8 cellular contexts compared by ENCODE assay signal in genomic region chr22:50531546-50532352, GRCh38. TPM values are rescaled to one million over a fixed set of nuclear protein-coding genes. Genes with fewer than 3 reads are reported as not detected.
DNase-seq lines count a peak whose midpoint lies in the region; ATAC-seq, FAIRE-seq and TF ChIP-seq lines count a peak whose summit lies in the region.

No MANE protein-coding gene starts in this region.

- SMC1A ChIA-PET in GM12878 (lab: Charles Lee; ENCODE audit: uncharacterized antibody, unreplicated experiment) = interaction anchor here (0.6 to 2.4 kb wide), 3 partner anchors 10 to 29 kb away, joined by 3 to 18 read pairs (median 5); partner anchors contain the start of gene NCAPH2

- TF ChIP-seq RAD21 in GM12878 (IDR thresholded peaks at IDR 0.05; ENCODE audit: insufficient read depth, low read depth, low read length) = no peak

- H3K4me3 Mint-ChIP-seq in CD8-positive, alpha-beta T cell = peak overlapping the region; percentile 87

- H3K27ac Mint-ChIP-seq in CD8-positive, alpha-beta T cell = peak overlapping the region; percentile 96

- no peak overlapping the region for H2AFZ ChIP-seq in GM12878 (ENCODE audit: control insufficient read depth, low read depth, low read length)

- in situ Hi-C loops in GM12878 (cut with MboI) = loop anchor here (10.0 kb wide), 1 partner anchor 567 kb away; the partner anchor contains the start of gene PIM3

- WGBS in GM12878 (ENCODE audit: insufficient coverage, insufficient replicate concordance, low lambda C conversion rate, missing lambda C conversion rate) = under 1% methylated on average over 59 of the region's 84 CpGs

- peak overlapping the region; percentile 64 for H3K4me3 ChIP-seq in CD8-positive, alpha-beta T cell (ENCODE audit: low read depth, low read length)
- peak overlapping the region; percentile 78 for H3K4me3 ChIP-seq in GM12878
- peak overlapping the region; percentile 28 for H3K4me3 ChIP-seq in iPS-11a (ENCODE audit: low read depth, low read length)
- peak overlapping the region; percentile 54 for H3K4me3 ChIP-seq in skeletal muscle cell (ENCODE audit: low read depth, low read length)

- POLR2A ChIA-PET in CD8-positive, alpha-beta T cell (lab: Charles Lee) = interaction anchor here (0.5 to 3.3 kb wide), 6 partner anchors 8 to 162 kb away, joined by 3 to 17 read pairs (median 3); partner anchors contain the start of genes LMF2 and NCAPH2
- POLR2A ChIA-PET in GM12878 (lab: Charles Lee) = interaction anchor here (1.6 to 4.2 kb wide), 5 partner anchors 9 to 226 kb away, joined by 3 to 61 read pairs (median 8); partner anchors contain the start of genes LMF2, NCAPH2 and SYCE3

- H3K4me1 Mint-ChIP-seq in CD8-positive, alpha-beta T cell (ENCODE audit: low read depth) = peaks cover 24% of the 10 kb centered on the region

- no peaks in the 10 kb centered on the region for H3K36me3 Mint-ChIP-seq in CD8-positive, alpha-beta T cell

- H3K4me1 ChIP-seq in CD8-positive, alpha-beta T cell (ENCODE audit: insufficient read depth, low read length) = peaks cover 27% of the 10 kb centered on the region
- peaks cover 44% of the 10 kb centered on the region for H3K4me1 ChIP-seq in GM12878 (ENCODE audit: control insufficient read depth, insufficient read depth, low read length)

- H3K27me3 ChIP-seq in CD8-positive, alpha-beta T cell (ENCODE audit: insufficient read depth, low read length) = no peaks in the 10 kb centered on the region
- H3K27me3 ChIP-seq in GM12878 (replicated peaks in 1 of 2; ENCODE audit: control insufficient read depth in 2 of 2, insufficient read depth in 2 of 2, low read length in 1 of 2) = no peaks in the 10 kb centered on the region

- H3K27ac ChIP-seq in CD8-positive, alpha-beta T cell (ENCODE audit: low read depth, low read length) = peak overlapping the region; percentile 81
- peak overlapping the region; percentile 100 for H3K27ac ChIP-seq in GM12878 (ENCODE audit: control insufficient read depth, insufficient read depth)

- H3K9me3 ChIP-seq in CD8-positive, alpha-beta T cell (ENCODE audit: low read length) = no peaks in the 10 kb centered on the region
- no peaks in the 10 kb centered on the region for H3K9me3 ChIP-seq in GM12878 (replicated peaks; ENCODE audit: control insufficient read depth, insufficient read depth, low read length)

- TF ChIP-seq CTCF in CD8-positive, alpha-beta T cell (IDR thresholded peaks at IDR 0.05) = no peak
- no peak for TF ChIP-seq CTCF in GM12878 (IDR thresholded peaks at IDR 0.05 in 2 of 3, conservative IDR thresholded peaks at IDR 0.05 in 1 of 3; ENCODE audit: control insufficient read depth in 2 of 3, extremely low read depth in 1 of 3, insufficient read depth in 1 of 3, low read depth in 3 of 3, low read length in 3 of 3)

- ATAC-seq in CD8-positive, alpha-beta T cell = peak; percentile 45
- peak; percentile 23 for ATAC-seq in HG02623 (IDR thresholded peaks at IDR 0.05; ENCODE audit: unreplicated experiment)
- peak; percentile 89 for ATAC-seq in SK-N-SH treated with all-trans-retinoic acid at 6 μM for 48 hours
- peak; percentile 48 for ATAC-seq in GM12878
- no peak for ATAC-seq in GM21360 (IDR thresholded peaks at IDR 0.05; ENCODE audit: unreplicated experiment)
- no peak for ATAC-seq in HG02610 (IDR thresholded peaks at IDR 0.05; ENCODE audit: unreplicated experiment)

- no peaks in the 10 kb centered on the region for H3K9me3 Mint-ChIP-seq in CD8-positive, alpha-beta T cell

- H3K4me2 ChIP-seq in GM12878 (ENCODE audit: control insufficient read depth, insufficient read depth) = peak overlapping the region; percentile 71

- TF ChIP-seq POLR2A in GM12878 (IDR thresholded peaks at IDR 0.05; ENCODE audit: low read depth, low read length) = no peak

- TF ChIP-seq EP300 in GM12878 (IDR thresholded peaks at IDR 0.05; ENCODE audit: borderline replicate concordance in 1 of 2, control insufficient read depth in 1 of 2, low read depth in 2 of 2, low read length in 2 of 2) = no peak

- no peak for FAIRE-seq in GM12878 (lab: Jason Lieb, UNC)

- peak in 6 of 7 experiments; percentile 46 to 72 (median 56) for DNase-seq in CD8-positive, alpha-beta T cell
- DNase-seq in GM12878 (ENCODE audit: low read depth, low spot score) = no peak
- DNase-seq in skeletal muscle cell (ENCODE audit: low read depth) = no peak

- CTCF ChIA-PET in CD8-positive, alpha-beta T cell (lab: Charles Lee) = interaction anchor here (0.9 kb wide), 1 partner anchor 31 kb away, joined by 3 read pairs; the partner anchor contains the start of gene SYCE3
- CTCF ChIA-PET in GM12878 (lab: Yijun Ruan, JAX) = no interaction called here

- BruUV-seq in GM12878 (replicated peaks; lab: Mats Ljungman, UMichigan) = TSS peak; percentile 29

- peak overlapping the region; percentile 100 for H3K9ac ChIP-seq in GM12878 (ENCODE audit: control insufficient read depth, insufficient read depth, low read length)

- peaks cover 8% of the 10 kb centered on the region for H3K27me3 Mint-ChIP-seq in CD8-positive, alpha-beta T cell (ENCODE audit: low read depth)

- peaks cover 57% of the 10 kb centered on the region for H3K79me2 ChIP-seq in GM12878 (ENCODE audit: control insufficient read depth, insufficient read depth, low read length)

- no peaks in the 10 kb centered on the region for H4K20me1 ChIP-seq in GM12878 (ENCODE audit: control insufficient read depth, insufficient read depth)

- no peaks in the 10 kb centered on the region for H3K36me3 ChIP-seq in CD8-positive, alpha-beta T cell (ENCODE audit: insufficient read depth, low read length)
- H3K36me3 ChIP-seq in GM12878 (ENCODE audit: control insufficient read depth in 2 of 2, insufficient read depth in 2 of 2, low read length in 1 of 2) = no peaks in the 10 kb centered on the region; a peak in 3 of 4 replicates

- intact Hi-C loops in CD8-positive, alpha-beta T cell (cut with DNase I, micrococcal nuclease) = loop anchor here (1.0 kb wide), 3 partner anchors 8 to 31 kb away; partner anchors contain the start of gene SYCE3 (in 1 of the 2)
- intact Hi-C loops in GM12878 (cut with micrococcal nuclease; ENCODE audit: unreplicated experiment) = no loop called here

- RAD21 ChIA-PET in GM12878 (lab: Charles Lee; ENCODE audit: unreplicated experiment) = interaction anchor here (0.5 to 1.8 kb wide), 5 partner anchors 9 to 89 kb away, joined by 3 to 4 read pairs (median 3); partner anchors contain the start of genes LMF2, NCAPH2 and SYCE3

RNA-seq across cellular contexts. Expression of gene TYMP, which starts 1.9 kb away (rescaled TPM):
- 1 to 10 TPM; 3.4 to 4.7 TPM for total RNA-seq in CD8-positive, alpha-beta T cell
- 57.1 and 63.5 TPM in 2 replicates for total RNA-seq in GM12878 (2013; cell fraction: nucleolus; rRNA removed)
- total RNA-seq in GM12878 (2014; rRNA removed) = 39.8 and 40.8 TPM in 2 replicates
- 8.9 and 9.8 TPM in 2 replicates for total RNA-seq in GM12878 (2014; rRNA removed; fragmentation: Illumina TruSeq; extraction: Trizol)
- total RNA-seq in GM12878 (2021) = 53.2 and 53.9 TPM in 2 replicates
- 9.5 TPM for polyA plus RNA-seq in GM12878 (2011; ENCODE audit: low read depth)
- polyA plus RNA-seq in GM12878 (2011; rRNA removed) = 8.8 and 21.0 TPM in 2 replicates
- 29.5 and 58.9 TPM in 2 replicates for polyA plus RNA-seq in GM12878 (2011; cell fraction: cytosol; rRNA removed)
- 283 and 296 TPM in 2 replicates for polyA plus RNA-seq in GM12878 (2011; cell fraction: nucleus; rRNA removed)
- polyA plus RNA-seq in GM12878 (2012) = 32.9 and 38.1 TPM in 2 replicates
- 3.0 and 5.6 TPM in 2 replicates for polyA plus RNA-seq in GM12878 (2014; fragmentation: Illumina TruSeq; extraction: Trizol)
- polyA plus RNA-seq in GM12878 (2014; fragmentation: Nextera tagmentation; extraction: Ambion mirVana) = under 1 TPM; 0.42 to 0.91 TPM
- 55.7 and 57.8 TPM in 2 replicates for polyA plus RNA-seq in GM12878 (2014; rRNA removed)
- 10 to 100 TPM; 28.3 to 37.7 TPM for polyA plus RNA-seq in GM12878 (2016; fragmentation: Nextera tagmentation; extraction: Ambion mirVana)
- polyA minus RNA-seq in GM12878 (2011; rRNA and poly(A)+ RNA removed) = 12.4 and 23.6 TPM in 2 replicates
- polyA minus RNA-seq in GM12878 (2011; cell fraction: cytosol; rRNA and poly(A)+ RNA removed) = 11.2 and 12.8 TPM in 2 replicates
- 22.4 and 35.5 TPM in 2 replicates for polyA minus RNA-seq in GM12878 (2011; cell fraction: nucleus; rRNA and poly(A)+ RNA removed)

RNA-seq across cellular contexts. Expression of gene SCO2, which starts 6.4 kb away (rescaled TPM):
- total RNA-seq in CD8-positive, alpha-beta T cell = 1 to 10 TPM; 1.5 to 4.2 TPM
- not detected in 2 replicates for total RNA-seq in GM12878 (2013; cell fraction: nucleolus; rRNA removed)
- total RNA-seq in GM12878 (2014; rRNA removed) (2.8 and 4.4 TPM in 2 replicates), GM12878 (2014; rRNA removed; fragmentation: Illumina TruSeq; extraction: Trizol) (0.32 and 0.36 TPM in 2 replicates), GM12878 (2021) (6.4 and 16.0 TPM in 2 replicates)
- polyA plus RNA-seq in GM12878 (2011; ENCODE audit: low read depth) = 5.6 TPM
- polyA plus RNA-seq in GM12878 (2011; rRNA removed) (2.0 and 2.2 TPM in 2 replicates), GM12878 (2014; fragmentation: Illumina TruSeq; extraction: Trizol) (0.18 TPM in 1 of 2 replicates, not detected in the other), GM12878 (2014; fragmentation: Nextera tagmentation; extraction: Ambion mirVana) (1 to 10 TPM in 1 of 2 experiments, not detected in 1; 1.0 TPM), GM12878 (2014; rRNA removed) (2.4 and 7.1 TPM in 2 replicates), GM12878 (2016; fragmentation: Nextera tagmentation; extraction: Ambion mirVana) (10 to 100 TPM; 14.0 to 16.0 TPM)
- 8.5 and 9.4 TPM in 2 replicates for polyA plus RNA-seq in GM12878 (2011; cell fraction: cytosol; rRNA removed)
- polyA plus RNA-seq in GM12878 (2011; cell fraction: nucleus; rRNA removed) = 10.9 and 11.6 TPM in 2 replicates
- polyA plus RNA-seq in GM12878 (2012) = 4.7 and 8.2 TPM in 2 replicates
- polyA minus RNA-seq in GM12878 (2011; rRNA and poly(A)+ RNA removed) = 2.0 TPM in 1 of 2 replicates, not detected in the other
- polyA minus RNA-seq in GM12878 (2011; cell fraction: cytosol; rRNA and poly(A)+ RNA removed) = 4.2 TPM in 1 of 2 replicates, not detected in the other
- not detected in 2 replicates for polyA minus RNA-seq in GM12878 (2011; cell fraction: nucleus; rRNA and poly(A)+ RNA removed)

RNA-seq across cellular contexts. Expression of gene KLHDC7B, which starts 13.9 kb away (rescaled TPM):
- total RNA-seq in CD8-positive, alpha-beta T cell = 1 to 10 TPM; 2.1 to 2.3 TPM
- total RNA-seq in GM12878 (2013; cell fraction: nucleolus; rRNA removed) = 2.3 and 2.6 TPM in 2 replicates
- total RNA-seq in GM12878 (2014; rRNA removed) = 1.3 and 1.5 TPM in 2 replicates
- 0.32 and 0.63 TPM in 2 replicates for total RNA-seq in GM12878 (2014; rRNA removed; fragmentation: Illumina TruSeq; extraction: Trizol)
- 1.1 and 1.7 TPM in 2 replicates for total RNA-seq in GM12878 (2021)
- 0.26 TPM for polyA plus RNA-seq in GM12878 (2011; ENCODE audit: low read depth)
- polyA plus RNA-seq in GM12878 (2011; rRNA removed) = not detected in 2 replicates
- polyA plus RNA-seq in GM12878 (2011; cell fraction: cytosol; rRNA removed) = 0.01 and 0.03 TPM in 2 replicates
- polyA plus RNA-seq in GM12878 (2011; cell fraction: nucleus; rRNA removed) = 0.03 and 0.04 TPM in 2 replicates
- 1.5 and 1.9 TPM in 2 replicates for polyA plus RNA-seq in GM12878 (2012)
- 0.59 and 0.65 TPM in 2 replicates for polyA plus RNA-seq in GM12878 (2014; fragmentation: Illumina TruSeq; extraction: Trizol)
- polyA plus RNA-seq in GM12878 (2014; fragmentation: Nextera tagmentation; extraction: Ambion mirVana) = under 1 TPM in 1 of 2 experiments, not detected in 1; 0.05 TPM
- polyA plus RNA-seq in GM12878 (2014; rRNA removed) = 1.8 and 2.2 TPM in 2 replicates
- 1 to 10 TPM in 1 of 2 experiments, under 1 TPM in 1; 0.72 to 1.1 TPM for polyA plus RNA-seq in GM12878 (2016; fragmentation: Nextera tagmentation; extraction: Ambion mirVana)
- polyA minus RNA-seq in GM12878 (2011; rRNA and poly(A)+ RNA removed) = not detected in 2 replicates
- polyA minus RNA-seq in GM12878 (2011; cell fraction: cytosol; rRNA and poly(A)+ RNA removed) = 0.31 TPM in 1 of 2 replicates, not detected in the other
- 0.10 TPM in 1 of 2 replicates, not detected in the other for polyA minus RNA-seq in GM12878 (2011; cell fraction: nucleus; rRNA and poly(A)+ RNA removed)

RNA-seq across cellular contexts. Expression of gene NCAPH2, which starts 23.7 kb away (rescaled TPM):
- total RNA-seq in CD8-positive, alpha-beta T cell = 100 to 1,000 TPM; 206 to 209 TPM
- total RNA-seq in GM12878 (2013; cell fraction: nucleolus; rRNA removed) = 43.3 and 47.4 TPM in 2 replicates
- total RNA-seq in GM12878 (2014; rRNA removed) (78.5 and 86.1 TPM in 2 replicates), GM12878 (2014; rRNA removed; fragmentation: Illumina TruSeq; extraction: Trizol) (33.9 and 39.4 TPM in 2 replicates), GM12878 (2021) (99.8 and 110 TPM in 2 replicates)
- 19.5 TPM for polyA plus RNA-seq in GM12878 (2011; ENCODE audit: low read depth)
- polyA plus RNA-seq in GM12878 (2011; rRNA removed) (18.4 and 31.9 TPM in 2 replicates), GM12878 (2014; fragmentation: Illumina TruSeq; extraction: Trizol) (22.7 and 36.9 TPM in 2 replicates), GM12878 (2014; fragmentation: Nextera tagmentation; extraction: Ambion mirVana) (10 to 100 TPM in 1 of 2 experiments, 1 to 10 TPM in 1; 5.0 to 16.9 TPM), GM12878 (2014; rRNA removed) (80.3 and 84.2 TPM in 2 replicates), GM12878 (2016; fragmentation: Nextera tagmentation; extraction: Ambion mirVana) (10 to 100 TPM; 81.7 to 85.8 TPM)
- 52.9 and 83.1 TPM in 2 replicates for polyA plus RNA-seq in GM12878 (2011; cell fraction: cytosol; rRNA removed)
- 135 and 170 TPM in 2 replicates for polyA plus RNA-seq in GM12878 (2011; cell fraction: nucleus; rRNA removed)
- 46.8 and 48.7 TPM in 2 replicates for polyA plus RNA-seq in GM12878 (2012)
- polyA minus RNA-seq in GM12878 (2011; rRNA and poly(A)+ RNA removed) = 26.8 and 64.7 TPM in 2 replicates
- 31.8 and 32.3 TPM in 2 replicates for polyA minus RNA-seq in GM12878 (2011; cell fraction: cytosol; rRNA and poly(A)+ RNA removed)
- 26.2 and 40.9 TPM in 2 replicates for polyA minus RNA-seq in GM12878 (2011; cell fraction: nucleus; rRNA and poly(A)+ RNA removed)

RNA-seq across cellular contexts. Expression of gene LMF2, which starts 24.2 kb away (rescaled TPM):
- total RNA-seq in CD8-positive, alpha-beta T cell = 10 to 100 TPM; 87.8 to 92.0 TPM
- 34.3 and 36.8 TPM in 2 replicates for total RNA-seq in GM12878 (2013; cell fraction: nucleolus; rRNA removed)
- 32.2 and 34.9 TPM in 2 replicates for total RNA-seq in GM12878 (2014; rRNA removed)
- 5.5 and 5.7 TPM in 2 replicates for total RNA-seq in GM12878 (2014; rRNA removed; fragmentation: Illumina TruSeq; extraction: Trizol)
- 54.7 and 57.5 TPM in 2 replicates for total RNA-seq in GM12878 (2021)
- 10.2 TPM for polyA plus RNA-seq in GM12878 (2011; ENCODE audit: low read depth)
- 2.3 and 7.6 TPM in 2 replicates for polyA plus RNA-seq in GM12878 (2011; rRNA removed)
- polyA plus RNA-seq in GM12878 (2011; cell fraction: cytosol; rRNA removed) = 15.1 and 25.7 TPM in 2 replicates
- polyA plus RNA-seq in GM12878 (2011; cell fraction: nucleus; rRNA removed) = 221 and 276 TPM in 2 replicates
- 30.4 and 36.1 TPM in 2 replicates for polyA plus RNA-seq in GM12878 (2012)
- polyA plus RNA-seq in GM12878 (2014; fragmentation: Illumina TruSeq; extraction: Trizol) = 0.44 and 3.4 TPM in 2 replicates
- polyA plus RNA-seq in GM12878 (2014; fragmentation: Nextera tagmentation; extraction: Ambion mirVana) = under 1 TPM; 0.08 to 0.55 TPM
- 49.4 and 61.2 TPM in 2 replicates for polyA plus RNA-seq in GM12878 (2014; rRNA removed)
- polyA plus RNA-seq in GM12878 (2016; fragmentation: Nextera tagmentation; extraction: Ambion mirVana) = 10 to 100 TPM; 36.2 to 39.5 TPM
- polyA minus RNA-seq in GM12878 (2011; rRNA and poly(A)+ RNA removed) = 9.9 and 19.8 TPM in 2 replicates
- 12.6 and 15.1 TPM in 2 replicates for polyA minus RNA-seq in GM12878 (2011; cell fraction: cytosol; rRNA and poly(A)+ RNA removed)
- 37.8 and 63.0 TPM in 2 replicates for polyA minus RNA-seq in GM12878 (2011; cell fraction: nucleus; rRNA and poly(A)+ RNA removed)

Comparison
In these comparisons a context has a peak if more than half of its experiments do, and no peak if none do; other contexts are left out.
1. ATAC-seq: peak in CD8-positive, alpha-beta T cell (single experiment), HG02623 (single experiment), SK-N-SH treated with all-trans-retinoic acid at 6 μM for 48 hours (single experiment) and GM12878 (single experiment); none in GM21360 (single experiment) and HG02610 (single experiment).
2. DNase-seq: peak in CD8-positive, alpha-beta T cell (6 of 7); none in GM12878 (single experiment) and skeletal muscle cell (single experiment).
3. H3K4me3 ChIP-seq: peak in every context shown above with its lines; median percentile 78 in GM12878; 64 in CD8-positive, alpha-beta T cell; 54 in skeletal muscle cell; 28 in iPS-11a.